15 cellular contexts compared by ENCODE assay signal in the genomic region with DNA sequence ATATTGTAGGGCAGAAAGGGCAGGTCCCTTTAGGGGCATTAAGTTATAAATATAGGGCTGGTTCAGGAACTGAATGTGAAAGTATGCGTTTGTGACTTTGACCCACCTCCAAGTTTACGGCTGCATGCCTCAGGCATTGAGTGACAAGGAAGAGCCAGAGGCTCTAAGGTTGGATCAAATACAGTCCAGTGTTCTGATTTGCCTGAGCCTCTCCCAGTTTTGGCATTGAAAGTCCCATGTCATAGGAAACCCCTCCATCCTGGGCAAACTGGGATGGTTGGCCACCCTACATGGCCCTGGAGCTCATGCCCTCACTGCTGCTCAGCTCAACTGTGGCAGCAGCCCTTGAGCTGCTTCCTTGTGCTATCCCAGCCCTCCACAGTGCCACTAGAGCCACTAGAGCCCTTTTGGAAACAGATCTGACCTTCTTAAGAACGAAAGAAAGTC. TPM values are rescaled to one million over a fixed set of nuclear protein-coding genes. Genes with fewer than 3 reads are reported as not detected.
DNase-seq lines count a peak whose midpoint lies in the region; ATAC-seq and TF ChIP-seq lines count a peak whose summit lies in the region.
"Had no signal": no experiment of that assay in that cellular context is flagged by ENCODE, and none has a peak within 500 bp of the region (broad histone marks: within the 10 kb centered on the region; RNA-seq: fewer than 3 reads in every experiment).

No MANE protein-coding gene starts in this region.

- no peak overlapping the region for H2AFZ ChIP-seq in H9 (ENCODE audit: low read length)
- H2AFZ ChIP-seq in neuronal stem cell (ENCODE audit: low read length), result no peak overlapping the region

- peak overlapping the region in 9 of 11 experiments; percentile 3 to 58 (median 41); a peak in 14 of 22 replicates for H3K4me2 ChIP-seq in BLaER1 treated with 17β-estradiol and CSF1 and Interleukin-3, amounts not matched to agents 10 nM and 100 nM
- H3K4me2 ChIP-seq in H9 (ENCODE audit: insufficient read depth, insufficient read length, low read length), result no peak overlapping the region
- no peak overlapping the region for H3K4me2 ChIP-seq in neuronal stem cell (ENCODE audit: insufficient read depth, low read length, poor library complexity, severe bottlenecking)

- H2BK15ac ChIP-seq in H9 (ENCODE audit: low read depth, low read length), result no peak overlapping the region
- H2BK15ac ChIP-seq in neuronal stem cell (ENCODE audit: low read length), result no peak overlapping the region

- H3K9me3 Mint-ChIP-seq in H9, result no peaks in the 10 kb centered on the region
- H3K9me3 Mint-ChIP-seq in brain, result no peaks in the 10 kb centered on the region
- H3K9me3 Mint-ChIP-seq in CD8-positive, alpha-beta T cell, result no peaks in the 10 kb centered on the region
- H3K9me3 Mint-ChIP-seq: nephron progenitor cell had no signal

- H2BK120ac ChIP-seq in H9 (ENCODE audit: low read depth, low read length, poor library complexity, severe bottlenecking) (no peak overlapping the region), neuronal stem cell (ENCODE audit: low read depth, low read length) (no peak overlapping the region)

- no peak overlapping the region for H3K56ac ChIP-seq in H9 (ENCODE audit: insufficient read length, low read depth, low read length)

- CTCF ChIA-PET in CD8-positive, alpha-beta T cell (lab: Charles Lee), result interaction anchor here (0.7 to 1.4 kb wide), 2 partner anchors 13 to 277 kb away, joined by 3 to 4 read pairs; no protein-coding TSS in a partner anchor

- H3K27me3 ChIP-seq in BLaER1 treated with 17β-estradiol and CSF1 and Interleukin-3, amounts not matched to agents 10 nM and 100 nM, result no peaks in the 10 kb centered on the region
- H3K27me3 ChIP-seq in H9 (ENCODE audit: insufficient read depth, low read length) (no peaks in the 10 kb centered on the region), neuronal stem cell (ENCODE audit: control insufficient read depth in 3 of 3, insufficient read depth in 3 of 3, low read depth in 1 of 3, low read length in 3 of 3) (no peaks in the 10 kb centered on the region)
- H3K27me3 ChIP-seq in CD8-positive, alpha-beta T cell (ENCODE audit: insufficient read depth, low read length), result no peaks in the 10 kb centered on the region
- H3K27me3 ChIP-seq: adrenal gland had no signal

- no peak overlapping the region for H3K4me3 Mint-ChIP-seq in H9
- H3K4me3 Mint-ChIP-seq in brain, result no peak overlapping the region
- H3K4me3 Mint-ChIP-seq in CD8-positive, alpha-beta T cell, result no peak overlapping the region
- H3K4me3 Mint-ChIP-seq: nephron progenitor cell had no signal

- H3K9ac ChIP-seq in BLaER1 treated with 17β-estradiol and CSF1 and Interleukin-3, amounts not matched to agents 10 nM and 100 nM, result no peak overlapping the region
- no peak overlapping the region for H3K9ac ChIP-seq in H9 (ENCODE audit: extremely low read depth, insufficient read length, low read length)
- peak overlapping the region; percentile 44 for H3K9ac ChIP-seq in neuronal stem cell (ENCODE audit: low read depth, low read length, poor library complexity)

- H3K4me1 ChIP-seq in BLaER1 treated with 17β-estradiol and CSF1 and Interleukin-3, amounts not matched to agents 10 nM and 100 nM, result peaks cover 60 to 82% (median 67%) of the 10 kb centered on the region in 10 experiments
- H3K4me1 ChIP-seq in H9 (ENCODE audit: insufficient read depth, low read length) (peaks cover 7% of the 10 kb centered on the region; the same call in 1 of the 2 replicates), neuronal stem cell (ENCODE audit: control insufficient read depth in 2 of 2, insufficient read depth in 1 of 2, low read depth in 1 of 2, low read length in 2 of 2) (peaks cover 9 to 25% of the 10 kb centered on the region in 2 donors)
- H3K4me1 ChIP-seq in CD8-positive, alpha-beta T cell (ENCODE audit: insufficient read depth, low read length), result no peaks in the 10 kb centered on the region

- intact Hi-C loops in CD8-positive, alpha-beta T cell (cut with DNase I, micrococcal nuclease), result loop anchor here in 1 of 2 experiments (10.0 kb wide), 1 partner anchor 49 kb away; no protein-coding TSS in a partner anchor

- no peaks in the 10 kb centered on the region for H3K9me3 ChIP-seq in BLaER1 treated with 17β-estradiol and CSF1 and Interleukin-3, amounts not matched to agents 10 nM and 100 nM (replicated peaks in 1 of 11)
- H3K9me3 ChIP-seq in H9 (ENCODE audit: control insufficient read depth, low read depth, low read length) (no peaks in the 10 kb centered on the region), neuronal stem cell (replicated peaks in 1 of 2; ENCODE audit: control insufficient read depth in 2 of 2, insufficient read depth in 1 of 2, low read depth in 1 of 2, low read length in 2 of 2) (no peaks in the 10 kb centered on the region)
- no peaks in the 10 kb centered on the region for H3K9me3 ChIP-seq in CD8-positive, alpha-beta T cell (ENCODE audit: low read length)
- H3K9me3 ChIP-seq: adrenal gland had no signal

- no peak overlapping the region for H2BK20ac ChIP-seq in H9 (ENCODE audit: low read depth, low read length, poor library complexity, severe bottlenecking)

- peaks cover 6% of the 10 kb centered on the region; the same call in 1 of the 2 replicates for H3K79me2 ChIP-seq in H9 (ENCODE audit: insufficient read depth, low read length)

- no peak overlapping the region for H4K8ac ChIP-seq in H9 (replicated peaks; ENCODE audit: insufficient read length, low read depth, low read length)
- H4K8ac ChIP-seq in neuronal stem cell (ENCODE audit: low read depth, low read length), result no peak overlapping the region

- H3K4me1 Mint-ChIP-seq in H9 (peaks cover 45 to 49% of the 10 kb centered on the region in 2 experiments), brain (peaks cover 53% of the 10 kb centered on the region)
- H3K4me1 Mint-ChIP-seq in CD8-positive, alpha-beta T cell (ENCODE audit: low read depth), result no peaks in the 10 kb centered on the region

- peaks cover 22 to 49% (median 28%) of the 10 kb centered on the region in 3 experiments for H3K36me3 Mint-ChIP-seq in H9 (ENCODE audit: insufficient read depth in 1 of 3, low read depth in 3 of 3)
- peaks cover 85% of the 10 kb centered on the region for H3K36me3 Mint-ChIP-seq in brain
- H3K36me3 Mint-ChIP-seq in CD8-positive, alpha-beta T cell, result peaks cover 9% of the 10 kb centered on the region

- H3K27ac Mint-ChIP-seq in H9 (peak overlapping the region in 2 of 3 experiments; percentile 37 to 54; a peak in 3 of 7 replicates), brain (peak overlapping the region in 3 of 5 experiments; percentile 35 to 84 (median 55))
- no peak overlapping the region for H3K27ac Mint-ChIP-seq in CD8-positive, alpha-beta T cell

- H2BK12ac ChIP-seq in H9 (ENCODE audit: insufficient read length, low read depth, low read length) (no peak overlapping the region), neuronal stem cell (ENCODE audit: low read length) (no peak overlapping the region)

- H3T11ph ChIP-seq in H9 (ENCODE audit: low read length), result no peak overlapping the region

- H2BK5ac ChIP-seq in H9 (ENCODE audit: insufficient read length, low read length) (no peak overlapping the region), neuronal stem cell (ENCODE audit: low read length) (no peak overlapping the region)

- H4K91ac ChIP-seq in H9 (ENCODE audit: insufficient read length, low read depth, low read length), result no peak overlapping the region
- H4K91ac ChIP-seq in neuronal stem cell (ENCODE audit: low read depth, low read length, poor library complexity), result no peak overlapping the region

- H3K79me1 ChIP-seq in H9 (ENCODE audit: insufficient read depth, low read depth, low read length, poor library complexity, severe bottlenecking), result peaks cover 4% of the 10 kb centered on the region
- H3K79me1 ChIP-seq in neuronal stem cell (ENCODE audit: low read depth, low read length), result peaks cover 5% of the 10 kb centered on the region

- TF ChIP-seq CTCF in H9 (conservative IDR thresholded peaks at IDR 0.05) (no peak), brain (conservative IDR thresholded peaks at IDR 0.05) (no peak)
- no peak for TF ChIP-seq CTCF in CD8-positive, alpha-beta T cell (IDR thresholded peaks at IDR 0.05)

- H3K23ac ChIP-seq in H9 (ENCODE audit: insufficient read length, low read depth, low read length) (no peak overlapping the region), neuronal stem cell (ENCODE audit: low read depth, low read length, poor library complexity) (no peak overlapping the region)

- no peak overlapping the region for H3K18ac ChIP-seq in H9 (ENCODE audit: insufficient read length, low read depth, low read length)
- H3K18ac ChIP-seq in neuronal stem cell (ENCODE audit: low read length), result no peak overlapping the region

- ATAC-seq in HG03354 (IDR thresholded peaks at IDR 0.05; ENCODE audit: poor library complexity, severe bottlenecking, unreplicated experiment), result no peak
- ATAC-seq in CD8-positive, alpha-beta T cell, result no peak

- peak overlapping the region in 6 of 11 experiments; percentile 21 to 61 (median 24); a peak in 6 of 22 replicates for H3K27ac ChIP-seq in BLaER1 treated with 17β-estradiol and CSF1 and Interleukin-3, amounts not matched to agents 10 nM and 100 nM
- no peak overlapping the region for H3K27ac ChIP-seq in H9 (ENCODE audit: insufficient read length, low read depth, low read length)
- H3K27ac ChIP-seq in neuronal stem cell (replicated peaks; ENCODE audit: low read length), result no peak overlapping the region
- H3K27ac ChIP-seq in CD8-positive, alpha-beta T cell (ENCODE audit: low read depth, low read length), result no peak overlapping the region
- H3K27ac ChIP-seq: adrenal gland, VCaP had no signal

- H3K23me2 ChIP-seq in H9 (ENCODE audit: insufficient read length, low read depth, low read length, poor library complexity, severe bottlenecking), result no peaks in the 10 kb centered on the region

- H3K14ac ChIP-seq in H9 (ENCODE audit: insufficient read depth, low read length), result no peak overlapping the region
- no peak overlapping the region for H3K14ac ChIP-seq in neuronal stem cell (ENCODE audit: low read length)

- H2AK5ac ChIP-seq in H9 (ENCODE audit: insufficient read length, low read length) (no peak overlapping the region), neuronal stem cell (ENCODE audit: low read depth, low read length) (no peak overlapping the region)

- peaks cover 84 to 98% (median 96%) of the 10 kb centered on the region in 11 experiments for H3K36me3 ChIP-seq in BLaER1 treated with 17β-estradiol and CSF1 and Interleukin-3, amounts not matched to agents 10 nM and 100 nM
- peaks cover 1 to 25% of the 10 kb centered on the region in 2 donors for H3K36me3 ChIP-seq in neuronal stem cell (replicated peaks in 1 of 2; ENCODE audit: control insufficient read depth in 2 of 2, insufficient read depth in 2 of 2, low read length in 2 of 2)
- no peaks in the 10 kb centered on the region for H3K36me3 ChIP-seq in CD8-positive, alpha-beta T cell (ENCODE audit: insufficient read depth, low read length)
- H3K36me3 ChIP-seq: adrenal gland had no signal

- H3K27me3 Mint-ChIP-seq in H9 (ENCODE audit: low read depth) (no peaks in the 10 kb centered on the region), brain (no peaks in the 10 kb centered on the region)
- no peaks in the 10 kb centered on the region for H3K27me3 Mint-ChIP-seq in CD8-positive, alpha-beta T cell (ENCODE audit: low read depth)

- H4K20me1 ChIP-seq in BLaER1 treated with 17β-estradiol and CSF1 and Interleukin-3, amounts not matched to agents 10 nM and 100 nM, result peaks cover 63 to 99% (median 93%) of the 10 kb centered on the region in 11 experiments; a peak in 21 of 22 replicates
- H4K20me1 ChIP-seq in H9 (ENCODE audit: control insufficient read depth, insufficient read depth, insufficient read length), result no peaks in the 10 kb centered on the region

- no peak overlapping the region for H4K5ac ChIP-seq in H9 (ENCODE audit: insufficient read length, low read depth, low read length)

- WGBS in H9 (ENCODE audit: extremely low coverage, insufficient read length, low lambda C conversion rate), result no CpG with 5 or more reads among the region's 3 CpGs
- WGBS in neuronal stem cell (ENCODE audit: extremely low coverage in 2 of 2, insufficient read length in 2 of 2, insufficient replicate concordance in 1 of 2), 2 donors, result no CpG with 5 or more reads among the region's 3 CpGs

- POLR2A ChIA-PET in CD8-positive, alpha-beta T cell (lab: Charles Lee), result no interaction called here

- H3K4ac ChIP-seq in H9 (ENCODE audit: low read depth, low read length) (no peak overlapping the region), neuronal stem cell (ENCODE audit: low read length) (no peak overlapping the region)

- H3K4me3 ChIP-seq in BLaER1 treated with 17β-estradiol and CSF1 and Interleukin-3, amounts not matched to agents 10 nM and 100 nM, result no peak overlapping the region
- H3K4me3 ChIP-seq in neuronal stem cell (ENCODE audit: low read length in 2 of 2), result no peak overlapping the region
- H3K4me3 ChIP-seq in CD8-positive, alpha-beta T cell (ENCODE audit: low read depth, low read length), result no peak overlapping the region
- H3K4me3 ChIP-seq: adrenal gland had no signal

- DNase-seq in H9 (no peak), neuronal stem cell (ENCODE audit: low spot score) (no peak), NCI-H187 (lab: John Stamatoyannopoulos, UW) (no peak), DMS79 (lab: John Stamatoyannopoulos, UW) (no peak)
- no peak for DNase-seq in CD8-positive, alpha-beta T cell
- DNase-seq: activated CD8-positive, alpha-beta memory T cell treated with anti-CD3 and anti-CD28 coated beads for 24 hours; adrenal gland; KBM-7; NCI-H1092 treated with DMSO at 0.1 percent for 48 hours; NCI-H748 treated with DMSO at 0.1 percent for 48 hours; nephron progenitor cell had no signal

RNA-seq across cellular contexts. Expression of a gene that starts 29.9 kb away (rescaled TPM):
- 51.3 and 54.3 TPM in 2 replicates for total RNA-seq in H9 (2021)
- polyA plus RNA-seq in brain (ENCODE audit: insufficient read depth, low read depth, low replicate concordance), result 2.5 TPM
- polyA plus RNA-seq in neuronal stem cell (2013, experiment 1 of 2), result 8.2 TPM
- polyA plus RNA-seq in neuronal stem cell (2013, experiment 2 of 2), result 8.4 TPM
- total RNA-seq in CD8-positive, alpha-beta T cell, result 1 to 10 TPM; 6.5 to 8.9 TPM

Comparison
In these comparisons a context has a peak if more than half of its experiments do, and no peak if none do; other contexts are left out.
1. H3K27ac ChIP-seq: peak in BLaER1 treated with 17β-estradiol and CSF1 and Interleukin-3, amounts not matched to agents 10 nM and 100 nM (6 of 11); none in H9 (single experiment), neuronal stem cell (single experiment) and CD8-positive, alpha-beta T cell (single experiment).
2. H3K4me2 ChIP-seq: peak in BLaER1 treated with 17β-estradiol and CSF1 and Interleukin-3, amounts not matched to agents 10 nM and 100 nM (9 of 11); none in H9 (single experiment) and neuronal stem cell (single experiment).